ENCODE assay signal across 25 cellular contexts in genomic region chr10:116817780-116818343, GRCh38. TPM values are rescaled to one million over a fixed set of nuclear protein-coding genes. Genes with fewer than 3 reads are reported as not detected.
DNase-seq lines count a peak whose midpoint lies in the region; ATAC-seq, FAIRE-seq and TF ChIP-seq lines count a peak whose summit lies in the region.
"Had no signal": no experiment of that assay in that cellular context is flagged by ENCODE, and none has a peak within 500 bp of the region (broad histone marks: within the 10 kb centered on the region; RNA-seq: fewer than 3 reads in every experiment).

No MANE protein-coding gene starts in this region.

- H4K91ac ChIP-seq in neuronal stem cell (ENCODE audit: low read depth, low read length, poor library complexity), result no peak overlapping the region

- no peak for FAIRE-seq in D721Med (lab: Jason Lieb, UNC)
- FAIRE-seq: A549, GM12891, GM18507, H54 had no signal

- H3K27me3 ChIP-seq in endodermal cell (ENCODE audit: control insufficient read depth, insufficient read depth, low read length, poor library complexity, severe bottlenecking) (no peaks in the 10 kb centered on the region), neuronal stem cell (ENCODE audit: control insufficient read depth in 3 of 3, insufficient read depth in 3 of 3, low read depth in 1 of 3, low read length in 3 of 3) (peaks cover 0 to 27% (median 0%) of the 10 kb centered on the region in 3 experiments)
- H3K27me3 ChIP-seq: BLaER1 treated with 17β-estradiol and CSF1 and Interleukin-3, amounts not matched to agents 10 nM and 100 nM had no signal

- WGBS in endodermal cell (ENCODE audit: insufficient coverage in 1 of 2, insufficient read length in 1 of 2), 2 experiments, result 84 to 95% methylated on average over 7 to 8 of the region's 8 CpGs
- WGBS in neuronal stem cell (ENCODE audit: extremely low coverage in 2 of 2, insufficient read length in 2 of 2, insufficient replicate concordance in 1 of 2), 2 donors, result no CpG with 5 or more reads among the region's 8 CpGs

- H3K4me2 ChIP-seq in neuronal stem cell (ENCODE audit: insufficient read depth, low read length, poor library complexity, severe bottlenecking), result no peak overlapping the region
- H3K4me2 ChIP-seq: A549; BLaER1 treated with 17β-estradiol and CSF1 and Interleukin-3, amounts not matched to agents 10 nM and 100 nM; GM23338 had no signal

- peak; percentile 28 to 46 for ATAC-seq in natural killer cell treated with Interleukin-12 subunit alpha and Interleukin-12 subunit beta and Interleukin-15 and Interleukin-18, amount 100 ng/mL, for 72 hours
- ATAC-seq in natural killer cell (no peak), HG03565 (IDR thresholded peaks at IDR 0.05; ENCODE audit: unreplicated experiment) (no peak)
- ATAC-seq: A549 had no signal

- TF ChIP-seq CTCF in natural killer cell (IDR thresholded peaks at IDR 0.05), result no peak
- peak; percentile 50 for TF ChIP-seq CTCF in endodermal cell (conservative IDR thresholded peaks at IDR 0.05)
- TF ChIP-seq CTCF in D721Med (IDR thresholded peaks at IDR 0.05; ENCODE audit: insufficient read depth, missing control alignments), result no peak

- H3K9me3 ChIP-seq in endodermal cell (ENCODE audit: control insufficient read depth, low read length), result no peaks in the 10 kb centered on the region
- no peaks in the 10 kb centered on the region for H3K9me3 ChIP-seq in neuronal stem cell (replicated peaks in 1 of 2; ENCODE audit: control insufficient read depth in 2 of 2, insufficient read depth in 1 of 2, low read depth in 1 of 2, low read length in 2 of 2)
- H3K9me3 ChIP-seq: A549, BE2C, HAP-1 had no signal

- peaks cover 16 to 27% of the 10 kb centered on the region in 2 donors for H3K27me3 Mint-ChIP-seq in natural killer cell treated with Interleukin-12 subunit alpha and Interleukin-12 subunit beta and Interleukin-15 and Interleukin-18, amount 100 ng/mL, for 72 hours
- H3K27me3 Mint-ChIP-seq in natural killer cell (ENCODE audit: low read depth in 2 of 2) (peaks cover 0 to 14% of the 10 kb centered on the region in 2 donors), endodermal cell (ENCODE audit: insufficient read depth) (peaks cover 1% of the 10 kb centered on the region)

- H3K79me1 ChIP-seq in neuronal stem cell (ENCODE audit: low read depth, low read length), result no peaks in the 10 kb centered on the region

- no peaks in the 10 kb centered on the region for H3K36me3 ChIP-seq in endodermal cell (ENCODE audit: control insufficient read depth, insufficient read depth, low read length)
- no peaks in the 10 kb centered on the region for H3K36me3 ChIP-seq in neuronal stem cell (replicated peaks in 1 of 2; ENCODE audit: control insufficient read depth in 2 of 2, insufficient read depth in 2 of 2, low read length in 2 of 2)
- H3K36me3 ChIP-seq: BE2C; BLaER1 treated with 17β-estradiol and CSF1 and Interleukin-3, amounts not matched to agents 10 nM and 100 nM; HAP-1 had no signal

- no peak overlapping the region for H2BK5ac ChIP-seq in neuronal stem cell (ENCODE audit: low read length)

- H3K4me1 ChIP-seq in endodermal cell (ENCODE audit: control insufficient read depth, insufficient read depth, low read length) (no peaks in the 10 kb centered on the region), neuronal stem cell (ENCODE audit: control insufficient read depth in 2 of 2, insufficient read depth in 1 of 2, low read depth in 1 of 2, low read length in 2 of 2) (peaks cover 0 to 8% of the 10 kb centered on the region in 2 donors)
- H3K4me1 ChIP-seq: A549, BE2C, HAP-1 had no signal

- H3K4ac ChIP-seq in neuronal stem cell (ENCODE audit: low read length), result no peak overlapping the region

- no peak overlapping the region for H4K8ac ChIP-seq in neuronal stem cell (ENCODE audit: low read depth, low read length)

- H3K4me1 Mint-ChIP-seq in natural killer cell treated with Interleukin-12 subunit alpha and Interleukin-12 subunit beta and Interleukin-15 and Interleukin-18, amount 100 ng/mL, for 72 hours (ENCODE audit: low read depth in 2 of 2), result no peaks in the 10 kb centered on the region
- no peaks in the 10 kb centered on the region for H3K4me1 Mint-ChIP-seq in natural killer cell
- H3K4me1 Mint-ChIP-seq in endodermal cell, result peaks cover 32% of the 10 kb centered on the region
- H3K4me1 Mint-ChIP-seq: CD14-positive monocyte; CD8-positive, alpha-beta memory T cell had no signal

- H2BK15ac ChIP-seq in neuronal stem cell (ENCODE audit: low read length), result peak overlapping the region; percentile 17

- no peak overlapping the region for H3K23ac ChIP-seq in neuronal stem cell (ENCODE audit: low read depth, low read length, poor library complexity)

- no peak overlapping the region for H2BK12ac ChIP-seq in neuronal stem cell (ENCODE audit: low read length)

- no peak overlapping the region for H3K27ac Mint-ChIP-seq in natural killer cell treated with Interleukin-12 subunit alpha and Interleukin-12 subunit beta and Interleukin-15 and Interleukin-18, amount 100 ng/mL, for 72 hours
- no peak overlapping the region for H3K27ac Mint-ChIP-seq in natural killer cell
- peak overlapping the region; percentile 26 for H3K27ac Mint-ChIP-seq in endodermal cell
- H3K27ac Mint-ChIP-seq: CD4-positive, alpha-beta T cell; CD8-positive, alpha-beta memory T cell; GM23338 had no signal

- H3K4me3 ChIP-seq in endodermal cell (ENCODE audit: low read length) (no peak overlapping the region), neuronal stem cell (ENCODE audit: low read length in 2 of 2) (no peak overlapping the region)
- H3K4me3 ChIP-seq: A549; BLaER1 treated with 17β-estradiol and CSF1 and Interleukin-3, amounts not matched to agents 10 nM and 100 nM; GM23338; HAP-1 had no signal

- no peak overlapping the region for H3K27ac ChIP-seq in endodermal cell (ENCODE audit: low read depth, low read length)
- H3K27ac ChIP-seq in neuronal stem cell (replicated peaks; ENCODE audit: low read length), result no peak overlapping the region
- H3K27ac ChIP-seq: A549; BLaER1 treated with 17β-estradiol and CSF1 and Interleukin-3, amounts not matched to agents 10 nM and 100 nM had no signal

- H3K36me3 Mint-ChIP-seq in natural killer cell treated with Interleukin-12 subunit alpha and Interleukin-12 subunit beta and Interleukin-15 and Interleukin-18, amount 100 ng/mL, for 72 hours, result no peaks in the 10 kb centered on the region
- H3K36me3 Mint-ChIP-seq in natural killer cell, result no peaks in the 10 kb centered on the region
- H3K36me3 Mint-ChIP-seq in endodermal cell (ENCODE audit: low read depth), result peaks cover 25% of the 10 kb centered on the region
- H3K36me3 Mint-ChIP-seq: CD14-positive monocyte; CD8-positive, alpha-beta memory T cell had no signal

- no peak for DNase-seq in natural killer cell treated with Interleukin-12 subunit alpha and Interleukin-12 subunit beta and Interleukin-15 and Interleukin-18, amount 100 ng/mL, for 72 hours (ENCODE audit: low spot score)
- DNase-seq in natural killer cell (no peak), endodermal cell (peak; percentile 53), neuronal stem cell (ENCODE audit: low spot score) (no peak), D721Med (ENCODE audit: insufficient read length, low spot score) (no peak), NCI-H446 (lab: John Stamatoyannopoulos, UW) (no peak)
- DNase-seq: 8988T; ACHN; AML-193; BE2C; CD4-positive, alpha-beta T cell; CD8-positive, alpha-beta memory T cell; DMS53; DMS79 treated with DMSO at 0.1 percent for 48 hours; GF-D8 had no signal

- peaks cover 4% of the 10 kb centered on the region for H3K9me3 Mint-ChIP-seq in natural killer cell treated with Interleukin-12 subunit alpha and Interleukin-12 subunit beta and Interleukin-15 and Interleukin-18, amount 100 ng/mL, for 72 hours
- H3K9me3 Mint-ChIP-seq in natural killer cell (peaks cover 0 to 2% of the 10 kb centered on the region in 2 donors), endodermal cell (peaks cover 4% of the 10 kb centered on the region)
- H3K9me3 Mint-ChIP-seq: CD4-positive, alpha-beta T cell had no signal

- no peak overlapping the region for H3K4me3 Mint-ChIP-seq in natural killer cell treated with Interleukin-12 subunit alpha and Interleukin-12 subunit beta and Interleukin-15 and Interleukin-18, amount 100 ng/mL, for 72 hours
- H3K4me3 Mint-ChIP-seq in natural killer cell (no peak overlapping the region), endodermal cell (no peak overlapping the region)
- H3K4me3 Mint-ChIP-seq: CD14-positive monocyte; CD4-positive, alpha-beta T cell; CD8-positive, alpha-beta memory T cell; GM23338 had no signal

- H2AK5ac ChIP-seq in neuronal stem cell (ENCODE audit: low read depth, low read length), result peak overlapping the region; percentile 27

- no peak overlapping the region for H2BK120ac ChIP-seq in neuronal stem cell (ENCODE audit: low read depth, low read length)

- intact Hi-C loops in natural killer cell (cut with micrococcal nuclease), result no loop called here

- H2AFZ ChIP-seq in neuronal stem cell (ENCODE audit: low read length), result no peak overlapping the region
- H2AFZ ChIP-seq: GM23338 had no signal

- H3K14ac ChIP-seq in neuronal stem cell (ENCODE audit: low read length), result no peak overlapping the region

- H3K18ac ChIP-seq in neuronal stem cell (ENCODE audit: low read length), result peak overlapping the region; percentile 16

- H3K9ac ChIP-seq in endodermal cell (ENCODE audit: extremely low read depth, low read length, poor library complexity, severe bottlenecking) (no peak overlapping the region), neuronal stem cell (ENCODE audit: low read depth, low read length, poor library complexity) (no peak overlapping the region)
- H3K9ac ChIP-seq: BLaER1 treated with 17β-estradiol and CSF1 and Interleukin-3, amounts not matched to agents 10 nM and 100 nM had no signal

RNA-seq across cellular contexts. Expression of gene ENO4, which starts 31.4 kb away (rescaled TPM):
- total RNA-seq in natural killer cell treated with Interleukin-12 subunit alpha and Interleukin-12 subunit beta and Interleukin-15 and Interleukin-18, amount 100 ng/mL, for 72 hours, result not detected
- total RNA-seq in natural killer cell, result not detected
- total RNA-seq in endodermal cell, result 1 to 10 TPM; 1.1 to 2.2 TPM
- 0.53 TPM for polyA plus RNA-seq in endodermal cell (2013, experiment 1 of 2)
- 1.7 TPM for polyA plus RNA-seq in endodermal cell (2013, experiment 2 of 2)
- 1.9 TPM for polyA plus RNA-seq in neuronal stem cell (2013, experiment 1 of 2)
- 1.3 TPM for polyA plus RNA-seq in neuronal stem cell (2013, experiment 2 of 2)
- total RNA-seq: CD4-positive, alpha-beta T cell; CD8-positive, alpha-beta memory T cell; G401 had no signal
- polyA plus RNA-seq: CD14-positive monocyte; CD8-positive, alpha-beta memory T cell had no signal

Comparison
In these comparisons a context has a peak if more than half of its experiments do, and no peak if none do; other contexts are left out.
1. ATAC-seq: peak in natural killer cell treated with Interleukin-12 subunit alpha and Interleukin-12 subunit beta and Interleukin-15 and Interleukin-18, amount 100 ng/mL, for 72 hours (2 of 2); none in natural killer cell (0 of 3) and HG03565 (single experiment).